In the genomic region with DNA sequence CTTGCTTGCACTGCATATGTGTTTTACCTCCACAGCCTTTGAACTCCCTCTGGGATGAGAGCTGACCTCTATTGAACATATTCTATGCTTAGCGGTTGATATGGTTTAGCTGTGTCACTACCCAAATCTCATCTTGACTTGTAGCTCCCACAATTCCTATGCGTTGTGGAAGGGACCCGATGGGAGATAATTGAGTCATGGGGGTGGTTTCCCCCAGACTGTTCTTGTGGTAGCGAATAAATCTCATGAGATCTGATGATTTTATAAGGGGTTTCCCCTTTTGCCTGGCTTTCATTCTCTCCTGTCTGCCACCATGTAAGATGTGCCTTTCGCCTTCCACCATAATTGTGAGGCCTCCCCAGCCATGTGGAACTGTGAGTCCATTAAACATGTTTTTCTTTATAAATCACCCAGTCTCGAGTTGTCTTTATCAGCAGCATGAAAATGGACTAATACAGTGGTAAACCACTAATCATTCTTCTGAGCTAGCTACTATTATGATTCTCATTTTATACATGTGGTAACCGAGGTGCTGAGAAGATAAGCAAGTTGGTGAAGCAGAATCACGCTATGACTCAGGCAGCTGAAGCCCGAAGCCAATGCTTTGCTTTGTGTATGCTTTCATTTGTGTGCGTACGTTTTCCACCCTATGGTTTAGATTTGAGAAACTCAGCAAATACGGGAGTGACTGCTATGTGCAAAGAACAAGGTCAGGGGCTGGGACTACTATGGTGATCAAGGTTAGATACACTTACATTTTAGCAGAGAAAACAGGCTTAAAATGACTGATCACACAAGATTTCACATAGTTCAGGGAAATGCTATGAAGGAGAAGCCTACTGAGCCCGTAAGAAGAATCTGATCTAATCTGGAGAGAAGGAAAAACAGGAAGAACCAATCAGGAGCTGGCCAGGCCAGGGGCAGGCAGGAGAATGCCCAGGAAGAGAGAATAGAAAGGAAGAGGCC, we compare ENCODE assay signal across 1 cellular context.
TF ChIP-seq lines count a peak whose summit lies in the region.

No MANE protein-coding gene starts in this region.

TF ChIP-seq in HepG2, 621 proteins besides CTCF, POLR2A, EP300 and RAD21 (continued from another document and continues in another):
- TF ChIP-seq, protein P1, sequence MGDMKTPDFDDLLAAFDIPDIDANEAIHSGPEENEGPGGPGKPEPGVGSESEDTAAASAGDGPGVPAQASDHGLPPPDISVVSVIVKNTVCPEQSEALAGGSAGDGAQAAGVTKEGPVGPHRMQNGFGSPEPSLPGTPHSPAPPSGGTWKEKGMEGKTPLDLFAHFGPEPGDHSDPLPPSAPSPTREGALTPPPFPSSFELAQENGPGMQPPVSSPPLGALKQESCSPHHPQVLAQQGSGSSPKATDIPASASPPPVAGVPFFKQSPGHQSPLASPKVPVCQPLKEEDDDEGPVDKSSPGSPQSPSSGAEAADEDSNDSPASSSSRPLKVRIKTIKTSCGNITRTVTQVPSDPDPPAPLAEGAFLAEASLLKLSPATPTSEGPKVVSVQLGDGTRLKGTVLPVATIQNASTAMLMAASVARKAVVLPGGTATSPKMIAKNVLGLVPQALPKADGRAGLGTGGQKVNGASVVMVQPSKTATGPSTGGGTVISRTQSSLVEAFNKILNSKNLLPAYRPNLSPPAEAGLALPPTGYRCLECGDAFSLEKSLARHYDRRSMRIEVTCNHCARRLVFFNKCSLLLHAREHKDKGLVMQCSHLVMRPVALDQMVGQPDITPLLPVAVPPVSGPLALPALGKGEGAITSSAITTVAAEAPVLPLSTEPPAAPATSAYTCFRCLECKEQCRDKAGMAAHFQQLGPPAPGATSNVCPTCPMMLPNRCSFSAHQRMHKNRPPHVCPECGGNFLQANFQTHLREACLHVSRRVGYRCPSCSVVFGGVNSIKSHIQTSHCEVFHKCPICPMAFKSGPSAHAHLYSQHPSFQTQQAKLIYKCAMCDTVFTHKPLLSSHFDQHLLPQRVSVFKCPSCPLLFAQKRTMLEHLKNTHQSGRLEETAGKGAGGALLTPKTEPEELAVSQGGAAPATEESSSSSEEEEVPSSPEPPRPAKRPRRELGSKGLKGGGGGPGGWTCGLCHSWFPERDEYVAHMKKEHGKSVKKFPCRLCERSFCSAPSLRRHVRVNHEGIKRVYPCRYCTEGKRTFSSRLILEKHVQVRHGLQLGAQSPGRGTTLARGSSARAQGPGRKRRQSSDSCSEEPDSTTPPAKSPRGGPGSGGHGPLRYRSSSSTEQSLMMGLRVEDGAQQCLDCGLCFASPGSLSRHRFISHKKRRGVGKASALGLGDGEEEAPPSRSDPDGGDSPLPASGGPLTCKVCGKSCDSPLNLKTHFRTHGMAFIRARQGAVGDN (CRISPR knock-in tag; IDR thresholded peaks at IDR 0.05), result no peak
- TF ChIP-seq U2AF2 (IDR thresholded peaks at IDR 0.05; ENCODE audit: low read depth, low read length), result no peak
- peak; percentile 87; the same call in 1 of the 2 replicates for TF ChIP-seq GZF1 (CRISPR knock-in tag; IDR thresholded peaks at IDR 0.05)
- TF ChIP-seq, protein P2, sequence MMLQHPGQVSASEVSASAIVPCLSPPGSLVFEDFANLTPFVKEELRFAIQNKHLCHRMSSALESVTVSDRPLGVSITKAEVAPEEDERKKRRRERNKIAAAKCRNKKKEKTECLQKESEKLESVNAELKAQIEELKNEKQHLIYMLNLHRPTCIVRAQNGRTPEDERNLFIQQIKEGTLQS (CRISPR knock-in tag; IDR thresholded peaks at IDR 0.05), result peak; percentile 67
- TF ChIP-seq TGIF2 (CRISPR knock-in tag; IDR thresholded peaks at IDR 0.05), result no peak
- TF ChIP-seq ZKSCAN8 (CRISPR knock-in tag; IDR thresholded peaks at IDR 0.05; ENCODE audit: borderline replicate concordance), result peak; percentile 88; the same call in 1 of the 2 replicates
- 0 out of 2 replicates have a peak, but pooled peaks have one; percentile 67 for TF ChIP-seq NCOA1 (CRISPR knock-in tag; IDR thresholded peaks at IDR 0.05)
- no peak for TF ChIP-seq ZNF678 (CRISPR knock-in tag; IDR thresholded peaks at IDR 0.05)
- TF ChIP-seq NR2C2 (CRISPR knock-in tag; IDR thresholded peaks at IDR 0.05; ENCODE audit: borderline replicate concordance), result no peak
- no peak for TF ChIP-seq TAF15 (IDR thresholded peaks at IDR 0.05; ENCODE audit: low read depth, low read length, poor library complexity, severe bottlenecking)
- TF ChIP-seq SRSF9 (IDR thresholded peaks at IDR 0.05; ENCODE audit: borderline replicate concordance, insufficient read depth, low read depth, low read length, poor library complexity, severe bottlenecking), result no peak
- TF ChIP-seq KLF9 (CRISPR knock-in tag; IDR thresholded peaks at IDR 0.05; ENCODE audit: low read depth), result peak; percentile 83; the same call in 1 of the 2 replicates
- TF ChIP-seq ZNF510 (CRISPR knock-in tag; IDR thresholded peaks at IDR 0.05; ENCODE audit: low read depth), result no peak
- no peak for TF ChIP-seq ATF7 (IDR thresholded peaks at IDR 0.05)
- TF ChIP-seq ATF7 (CRISPR knock-in tag; IDR thresholded peaks at IDR 0.05), result no peak
- peak; percentile 27; the same call in 1 of the 2 replicates for TF ChIP-seq NAIF1 (CRISPR knock-in tag; IDR thresholded peaks at IDR 0.05; ENCODE audit: borderline replicate concordance)
- TF ChIP-seq, protein P3, sequence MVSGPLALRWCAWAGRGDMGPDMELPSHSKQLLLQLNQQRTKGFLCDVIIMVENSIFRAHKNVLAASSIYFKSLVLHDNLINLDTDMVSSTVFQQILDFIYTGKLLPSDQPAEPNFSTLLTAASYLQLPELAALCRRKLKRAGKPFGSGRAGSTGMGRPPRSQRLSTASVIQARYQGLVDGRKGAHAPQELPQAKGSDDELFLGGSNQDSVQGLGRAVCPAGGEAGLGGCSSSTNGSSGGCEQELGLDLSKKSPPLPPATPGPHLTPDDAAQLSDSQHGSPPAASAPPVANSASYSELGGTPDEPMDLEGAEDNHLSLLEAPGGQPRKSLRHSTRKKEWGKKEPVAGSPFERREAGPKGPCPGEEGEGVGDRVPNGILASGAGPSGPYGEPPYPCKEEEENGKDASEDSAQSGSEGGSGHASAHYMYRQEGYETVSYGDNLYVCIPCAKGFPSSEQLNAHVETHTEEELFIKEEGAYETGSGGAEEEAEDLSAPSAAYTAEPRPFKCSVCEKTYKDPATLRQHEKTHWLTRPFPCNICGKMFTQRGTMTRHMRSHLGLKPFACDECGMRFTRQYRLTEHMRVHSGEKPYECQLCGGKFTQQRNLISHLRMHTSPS (CRISPR knock-in tag; IDR thresholded peaks at IDR 0.05; ENCODE audit: low read depth), result no peak
- no peak for TF ChIP-seq ZMAT3 (CRISPR knock-in tag; conservative IDR thresholded peaks at IDR 0.05)
- TF ChIP-seq FOSL2 (CRISPR knock-in tag; IDR thresholded peaks at IDR 0.05), result peak; percentile 92
- no peak for TF ChIP-seq MTA1 (CRISPR knock-in tag; IDR thresholded peaks at IDR 0.05; ENCODE audit: borderline replicate concordance)
- TF ChIP-seq RXRA (CRISPR knock-in tag; IDR thresholded peaks at IDR 0.05), result peak; percentile 23; the same call in 1 of the 2 replicates
- TF ChIP-seq STAT6 (CRISPR knock-in tag; IDR thresholded peaks at IDR 0.05; ENCODE audit: borderline replicate concordance), result no peak
- no peak for TF ChIP-seq HCFC1 (IDR thresholded peaks at IDR 0.05; ENCODE audit: low read depth, low read length)
- TF ChIP-seq ZKSCAN5 (CRISPR knock-in tag; IDR thresholded peaks at IDR 0.05), result no peak
- no peak for TF ChIP-seq PTBP1 (IDR thresholded peaks at IDR 0.05; ENCODE audit: low read depth, low read length, poor library complexity, severe bottlenecking)
- TF ChIP-seq FIP1L1 (IDR thresholded peaks at IDR 0.05; ENCODE audit: borderline replicate concordance, insufficient read depth, low read depth, low read length), result no peak
- TF ChIP-seq, protein P4, sequence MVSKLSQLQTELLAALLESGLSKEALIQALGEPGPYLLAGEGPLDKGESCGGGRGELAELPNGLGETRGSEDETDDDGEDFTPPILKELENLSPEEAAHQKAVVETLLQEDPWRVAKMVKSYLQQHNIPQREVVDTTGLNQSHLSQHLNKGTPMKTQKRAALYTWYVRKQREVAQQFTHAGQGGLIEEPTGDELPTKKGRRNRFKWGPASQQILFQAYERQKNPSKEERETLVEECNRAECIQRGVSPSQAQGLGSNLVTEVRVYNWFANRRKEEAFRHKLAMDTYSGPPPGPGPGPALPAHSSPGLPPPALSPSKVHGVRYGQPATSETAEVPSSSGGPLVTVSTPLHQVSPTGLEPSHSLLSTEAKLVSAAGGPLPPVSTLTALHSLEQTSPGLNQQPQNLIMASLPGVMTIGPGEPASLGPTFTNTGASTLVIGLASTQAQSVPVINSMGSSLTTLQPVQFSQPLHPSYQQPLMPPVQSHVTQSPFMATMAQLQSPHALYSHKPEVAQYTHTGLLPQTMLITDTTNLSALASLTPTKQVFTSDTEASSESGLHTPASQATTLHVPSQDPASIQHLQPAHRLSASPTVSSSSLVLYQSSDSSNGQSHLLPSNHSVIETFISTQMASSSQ (IDR thresholded peaks at IDR 0.05; ENCODE audit: low read depth), result no peak
- TF ChIP-seq, protein P4 (CRISPR knock-in tag; IDR thresholded peaks at IDR 0.05; ENCODE audit: borderline replicate concordance), result peak; percentile 15; the same call in 1 of the 2 replicates
- TF ChIP-seq PPARG (CRISPR knock-in tag; conservative IDR thresholded peaks at IDR 0.05), result peak; percentile 44; the same call in 1 of the 2 replicates
- TF ChIP-seq ZNF17 (CRISPR knock-in tag; IDR thresholded peaks at IDR 0.05), result no peak
- no peak for TF ChIP-seq YEATS4 (CRISPR knock-in tag; IDR thresholded peaks at IDR 0.05; ENCODE audit: borderline replicate concordance)
- peak; percentile 69; the same call in 1 of the 2 replicates for TF ChIP-seq ZBTB20 (CRISPR knock-in tag; IDR thresholded peaks at IDR 0.05; ENCODE audit: borderline replicate concordance, low read depth)
- no peak for TF ChIP-seq ATAD3A (CRISPR knock-in tag; IDR thresholded peaks at IDR 0.05)
- peak; percentile 73 for TF ChIP-seq RXRB (CRISPR knock-in tag; IDR thresholded peaks at IDR 0.05; ENCODE audit: borderline replicate concordance)
- peak; percentile 62; the same call in 1 of the 2 replicates for TF ChIP-seq ZNF614 (CRISPR knock-in tag; IDR thresholded peaks at IDR 0.05; ENCODE audit: borderline replicate concordance)
- no peak for TF ChIP-seq ZBTB44 (CRISPR knock-in tag; IDR thresholded peaks at IDR 0.05)
- no peak; the same call in 1 of the 2 replicates for TF ChIP-seq FOSL1 (CRISPR knock-in tag; IDR thresholded peaks at IDR 0.05; ENCODE audit: borderline replicate concordance)
- TF ChIP-seq ELF1 (CRISPR knock-in tag; IDR thresholded peaks at IDR 0.05), result peak; percentile 38; the same call in 1 of the 2 replicates
- no peak for TF ChIP-seq ZFP41 (CRISPR knock-in tag; IDR thresholded peaks at IDR 0.05; ENCODE audit: borderline replicate concordance)
- TF ChIP-seq FOXJ3 (CRISPR knock-in tag; IDR thresholded peaks at IDR 0.05; ENCODE audit: borderline replicate concordance), result peak; percentile 43; the same call in 1 of the 2 replicates
- TF ChIP-seq, protein P5, sequence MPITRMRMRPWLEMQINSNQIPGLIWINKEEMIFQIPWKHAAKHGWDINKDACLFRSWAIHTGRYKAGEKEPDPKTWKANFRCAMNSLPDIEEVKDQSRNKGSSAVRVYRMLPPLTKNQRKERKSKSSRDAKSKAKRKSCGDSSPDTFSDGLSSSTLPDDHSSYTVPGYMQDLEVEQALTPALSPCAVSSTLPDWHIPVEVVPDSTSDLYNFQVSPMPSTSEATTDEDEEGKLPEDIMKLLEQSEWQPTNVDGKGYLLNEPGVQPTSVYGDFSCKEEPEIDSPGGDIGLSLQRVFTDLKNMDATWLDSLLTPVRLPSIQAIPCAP (CRISPR knock-in tag; IDR thresholded peaks at IDR 0.05; ENCODE audit: low read depth), result no peak
- no peak for TF ChIP-seq ZNF564 (CRISPR knock-in tag; IDR thresholded peaks at IDR 0.05)
- TF ChIP-seq ARID2 (CRISPR knock-in tag; IDR thresholded peaks at IDR 0.05; ENCODE audit: borderline replicate concordance), result no peak
- no peak for TF ChIP-seq HOXA9 (CRISPR knock-in tag; IDR thresholded peaks at IDR 0.05; ENCODE audit: borderline replicate concordance)
- TF ChIP-seq RAD51 (IDR thresholded peaks at IDR 0.05; ENCODE audit: borderline replicate concordance), result no peak
